Comparison of ENCODE assay signal across 8 cellular contexts in genomic region chr11:74949748-74950127, GRCh38. TPM values are rescaled to one million over a fixed set of nuclear protein-coding genes. Genes with fewer than 3 reads are reported as not detected.
DNase-seq lines count a peak whose midpoint lies in the region; ATAC-seq and TF ChIP-seq lines count a peak whose summit lies in the region.

No MANE protein-coding gene starts in this region.

- peak overlapping the region; percentile 99 for H3K9ac ChIP-seq in MM.1S (ENCODE audit: low read length)

- peak overlapping the region; percentile 95 to 98 (median 96) for H3K4me3 Mint-ChIP-seq in CD8-positive, alpha-beta memory T cell
- H3K4me3 Mint-ChIP-seq in naive thymus-derived CD4-positive, alpha-beta T cell, result peak overlapping the region; percentile 95 to 99 (median 96)

- H3K4me3 ChIP-seq in CD8-positive, alpha-beta memory T cell (ENCODE audit: low read length), result peak overlapping the region; percentile 89
- H3K4me3 ChIP-seq in MM.1S (ENCODE audit: low read length) (peak overlapping the region; percentile 93), dorsolateral prefrontal cortex (peak overlapping the region; percentile 62 to 99 (median 92))
- peak overlapping the region; percentile 99 for H3K4me3 ChIP-seq in naive thymus-derived CD4-positive, alpha-beta T cell (ENCODE audit: low read length)

- POLR2A ChIA-PET in CD8-positive, alpha-beta memory T cell (lab: Charles Lee), result interaction anchor here (0.6 to 1.5 kb wide), 2 partner anchors 10 to 39 kb away, joined by 3 to 8 read pairs; partner anchors contain the start of gene NEU3
- POLR2A ChIA-PET in naive thymus-derived CD4-positive, alpha-beta T cell (lab: Charles Lee), result interaction anchor here (1.5 kb wide), 1 partner anchor 39 kb away, joined by 9 read pairs; the partner anchor contains the start of gene NEU3

- intact Hi-C loops in dorsolateral prefrontal cortex (cut with DNase I), result loop anchor here (5.0 to 10.0 kb wide), 4 partner anchors 38 to 293 kb away; partner anchors contain the start of genes NEU3 (in 1 of the 2), RNF169 (in 1 of the 2) and TPBGL (in 1 of the 2)
- intact Hi-C loops in naive thymus-derived CD4-positive, alpha-beta T cell (cut with micrococcal nuclease), result loop anchor here (1.0 to 10.0 kb wide), 18 partner anchors 21 to 1807 kb away; partner anchors contain the start of genes NEU3 (in 2 of the 2), POLD3 (in 2 of the 2), RNF169 (in 2 of the 2) and RPS3 (in 2 of the 2)

- DNase-seq in CD8-positive, alpha-beta memory T cell, result peak in 1 of 5 donors; percentile 5
- DNase-seq in MM.1S, result peak; percentile 18
- no peak for DNase-seq in dorsolateral prefrontal cortex
- peak in 1 of 9 donors; percentile 4 for DNase-seq in naive thymus-derived CD4-positive, alpha-beta T cell
- no peak for DNase-seq in stimulated activated CD8-positive, alpha-beta memory T cell treated with anti-CD3 and anti-CD28 coated beads, Interleukin-4, amount 100 ng/mL, for 48 hours
- no peak for DNase-seq in NCI-H345 treated with DMSO at 0.1 percent for 48 hours (lab: John Stamatoyannopoulos, UW; ENCODE audit: unreplicated experiment)

- TF ChIP-seq CTCF in MM.1S (IDR thresholded peaks at IDR 0.05; ENCODE audit: low read length), result no peak
- no peak for TF ChIP-seq CTCF in dorsolateral prefrontal cortex (IDR thresholded peaks at IDR 0.05 in 54 of 56, conservative IDR thresholded peaks at IDR 0.05 in 2 of 56; ENCODE audit: low read depth in 1 of 56, partially characterized antibody in 56 of 56)

- H4K20me1 ChIP-seq in MM.1S (ENCODE audit: insufficient read depth, low read length), result no peaks in the 10 kb centered on the region

- H3K4me2 ChIP-seq in MM.1S (ENCODE audit: low read depth, low read length), result peak overlapping the region; percentile 88

- H3K9me3 Mint-ChIP-seq in CD8-positive, alpha-beta memory T cell, result no peaks in the 10 kb centered on the region
- peaks cover 0 to 1% (median 0%) of the 10 kb centered on the region in 11 donors for H3K9me3 Mint-ChIP-seq in naive thymus-derived CD4-positive, alpha-beta T cell

- no peak overlapping the region for H2AFZ ChIP-seq in MM.1S (ENCODE audit: low read length)

- peaks cover 22% of the 10 kb centered on the region for H3K4me1 ChIP-seq in CD8-positive, alpha-beta memory T cell (ENCODE audit: insufficient read depth, low read length)
- peaks cover 17% of the 10 kb centered on the region for H3K4me1 ChIP-seq in MM.1S (ENCODE audit: low read length)
- peaks cover 16 to 21% of the 10 kb centered on the region in 2 donors for H3K4me1 ChIP-seq in naive thymus-derived CD4-positive, alpha-beta T cell (ENCODE audit: control insufficient read depth in 2 of 2, insufficient read depth in 2 of 2, low read length in 2 of 2)

- no peaks in the 10 kb centered on the region for H3K27me3 ChIP-seq in CD8-positive, alpha-beta memory T cell (ENCODE audit: insufficient read depth, low read length, poor library complexity, severe bottlenecking)
- H3K27me3 ChIP-seq in MM.1S (replicated peaks; ENCODE audit: insufficient read depth, low read length) (no peaks in the 10 kb centered on the region), dorsolateral prefrontal cortex (no peaks in the 10 kb centered on the region)
- H3K27me3 ChIP-seq in naive thymus-derived CD4-positive, alpha-beta T cell (ENCODE audit: control insufficient read depth in 2 of 2, insufficient read depth in 2 of 2, low read length in 2 of 2), result no peaks in the 10 kb centered on the region

- H3K9me3 ChIP-seq in CD8-positive, alpha-beta memory T cell (ENCODE audit: low read length), result no peaks in the 10 kb centered on the region
- H3K9me3 ChIP-seq in MM.1S (replicated peaks; ENCODE audit: insufficient read depth, low read length), result no peaks in the 10 kb centered on the region
- no peaks in the 10 kb centered on the region for H3K9me3 ChIP-seq in naive thymus-derived CD4-positive, alpha-beta T cell (ENCODE audit: control insufficient read depth in 2 of 3, low read length in 3 of 3)

- H3K4me1 Mint-ChIP-seq in CD8-positive, alpha-beta memory T cell, result peaks cover 50 to 91% (median 90%) of the 10 kb centered on the region in 3 donors
- H3K4me1 Mint-ChIP-seq in naive thymus-derived CD4-positive, alpha-beta T cell, result peaks cover 33 to 90% (median 61%) of the 10 kb centered on the region in 7 donors

- CTCF ChIA-PET in CD8-positive, alpha-beta memory T cell (lab: Charles Lee), result interaction anchor here (1.4 kb wide), 1 partner anchor 292 kb away, joined by 3 read pairs; no protein-coding TSS in a partner anchor
- CTCF ChIA-PET in naive thymus-derived CD4-positive, alpha-beta T cell (lab: Charles Lee), result no interaction called here

- H3K36me3 ChIP-seq in CD8-positive, alpha-beta memory T cell (ENCODE audit: insufficient read depth, low read length), result no peaks in the 10 kb centered on the region
- no peaks in the 10 kb centered on the region for H3K36me3 ChIP-seq in MM.1S (replicated peaks; ENCODE audit: insufficient read depth, low read length)
- peaks cover 0 to 10% (median 10%) of the 10 kb centered on the region in 3 experiments for H3K36me3 ChIP-seq in naive thymus-derived CD4-positive, alpha-beta T cell (ENCODE audit: control insufficient read depth in 2 of 3, insufficient read depth in 3 of 3, low read length in 3 of 3)

- no peaks in the 10 kb centered on the region for H3K9me2 ChIP-seq in MM.1S (replicated peaks; ENCODE audit: insufficient read depth, low read length)

- ATAC-seq in naive thymus-derived CD4-positive, alpha-beta T cell, result no peak
- ATAC-seq in GM19455 (IDR thresholded peaks at IDR 0.05; ENCODE audit: unreplicated experiment) (no peak), GM21423 (IDR thresholded peaks at IDR 0.05; ENCODE audit: unreplicated experiment) (no peak)

- peaks cover 54% of the 10 kb centered on the region for H3F3A ChIP-seq in MM.1S (ENCODE audit: insufficient read depth, low read length)

- H3K36me3 Mint-ChIP-seq in CD8-positive, alpha-beta memory T cell, result peaks cover 0 to 64% (median 12%) of the 10 kb centered on the region in 3 donors
- H3K36me3 Mint-ChIP-seq in naive thymus-derived CD4-positive, alpha-beta T cell, result peaks cover 0 to 34% (median 7%) of the 10 kb centered on the region in 5 donors

- H3K27ac Mint-ChIP-seq in CD8-positive, alpha-beta memory T cell, result peak overlapping the region; percentile 88 to 100 (median 98)
- H3K27ac Mint-ChIP-seq in naive thymus-derived CD4-positive, alpha-beta T cell, result peak overlapping the region; percentile 85 to 99 (median 96)

- H3K27ac ChIP-seq in CD8-positive, alpha-beta memory T cell (ENCODE audit: low read depth, low read length), result peak overlapping the region; percentile 91
- H3K27ac ChIP-seq in MM.1S (ENCODE audit: low read length) (peak overlapping the region; percentile 97), dorsolateral prefrontal cortex (peak overlapping the region in 39 of 59 donors; percentile 23 to 91 (median 82))
- peak overlapping the region; percentile 78 for H3K27ac ChIP-seq in naive thymus-derived CD4-positive, alpha-beta T cell (ENCODE audit: low read depth, low read length)

- peaks cover 85% of the 10 kb centered on the region for H3K79me2 ChIP-seq in MM.1S (ENCODE audit: low read length)

- no peaks in the 10 kb centered on the region for H3K27me3 Mint-ChIP-seq in CD8-positive, alpha-beta memory T cell
- no peaks in the 10 kb centered on the region for H3K27me3 Mint-ChIP-seq in naive thymus-derived CD4-positive, alpha-beta T cell

RNA-seq across cellular contexts. Expression of gene SPCS2, which starts 0.7 kb away (rescaled TPM):
- total RNA-seq in CD8-positive, alpha-beta memory T cell, result 100 to 1,000 TPM; 150 to 151 TPM
- 273 TPM for polyA plus RNA-seq in CD8-positive, alpha-beta memory T cell
- 100 to 1,000 TPM in 111 of 120 experiments, 10 to 100 TPM in 9; 91.9 to 159 (median 120) TPM for total RNA-seq in dorsolateral prefrontal cortex
- 100 to 1,000 TPM in 2 of 5 experiments, 10 to 100 TPM in 3; 53.9 to 211 (median 87.5) TPM for total RNA-seq in naive thymus-derived CD4-positive, alpha-beta T cell
- 100 to 1,000 TPM; 119 to 180 TPM for polyA plus RNA-seq in naive thymus-derived CD4-positive, alpha-beta T cell

RNA-seq across cellular contexts. Expression of gene XRRA1, which starts 0.8 kb away (rescaled TPM):
- 10 to 100 TPM; 28.4 to 32.9 TPM for total RNA-seq in CD8-positive, alpha-beta memory T cell
- 7.1 TPM for polyA plus RNA-seq in CD8-positive, alpha-beta memory T cell
- 10 to 100 TPM; 11.0 to 66.2 (median 28.2) TPM for total RNA-seq in dorsolateral prefrontal cortex
- total RNA-seq in naive thymus-derived CD4-positive, alpha-beta T cell, result 10 to 100 TPM; 11.3 to 20.8 (median 20.3) TPM
- 10 to 100 TPM; 11.7 to 17.8 TPM for polyA plus RNA-seq in naive thymus-derived CD4-positive, alpha-beta T cell

RNA-seq across cellular contexts. Expression of gene NEU3, which starts 39.0 kb away (rescaled TPM):
- total RNA-seq in CD8-positive, alpha-beta memory T cell, result 10 to 100 TPM; 12.7 TPM
- polyA plus RNA-seq in CD8-positive, alpha-beta memory T cell, result 2.1 TPM
- total RNA-seq in dorsolateral prefrontal cortex, result 10 to 100 TPM; 11.4 to 30.6 (median 20.7) TPM
- 10 to 100 TPM; 12.6 to 18.9 (median 16.1) TPM for total RNA-seq in naive thymus-derived CD4-positive, alpha-beta T cell
- polyA plus RNA-seq in naive thymus-derived CD4-positive, alpha-beta T cell, result 1 to 10 TPM; 2.6 to 3.2 TPM
